ENCODE assay signal across 8 cellular contexts in the genomic region with DNA sequence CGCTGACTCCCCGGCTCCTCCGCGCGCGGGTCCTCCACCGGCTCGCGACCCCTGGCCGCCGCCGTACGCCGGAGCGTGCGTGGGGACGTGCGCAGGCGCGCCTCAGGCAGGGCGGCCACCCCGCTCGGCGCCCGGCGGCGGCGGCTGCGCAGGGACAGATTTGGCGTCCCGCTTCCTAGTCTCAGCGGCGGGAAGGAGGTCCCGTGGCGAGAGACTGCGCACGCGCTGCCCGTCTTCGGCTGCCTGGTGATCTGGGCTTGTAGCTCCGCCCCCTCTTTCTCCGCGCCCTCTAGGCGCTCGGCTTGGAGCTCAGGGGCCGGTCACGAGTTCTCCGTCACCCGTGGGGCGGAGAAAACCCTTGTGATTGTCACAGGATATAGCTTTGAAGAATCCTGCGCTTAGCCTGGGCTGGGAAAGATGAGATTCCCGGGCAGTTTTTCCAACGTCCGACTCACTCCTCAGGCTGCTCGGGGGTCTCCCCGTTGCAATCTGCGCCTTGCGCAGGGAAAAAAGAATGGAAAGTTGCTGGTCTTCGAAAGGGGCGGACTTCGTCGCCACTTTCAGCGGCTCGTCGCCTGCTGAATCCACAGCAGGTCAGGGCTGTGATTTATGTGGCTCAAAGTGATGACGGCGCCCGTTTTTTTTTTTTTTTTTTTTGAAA. TPM values are rescaled to one million over a fixed set of nuclear protein-coding genes. Genes with fewer than 3 reads are reported as not detected.
DNase-seq lines count a peak whose midpoint lies in the region; ATAC-seq lines count a peak whose summit lies in the region.

Gene PATL1, minus strand, starts transcription at position 88 of the 661 bp plus-strand sequence. CDS start 142 bp downstream, outside the sequence.

- H3K4me3 Mint-ChIP-seq in effector memory CD8-positive, alpha-beta T cell: peak within 1 kb of the TSS; percentile 89 to 93

- no peaks in the 10 kb centered on the region for H3K9me3 Mint-ChIP-seq in effector memory CD8-positive, alpha-beta T cell

- H3K27me3 Mint-ChIP-seq in effector memory CD8-positive, alpha-beta T cell: no peaks in the 10 kb centered on the region

- H3K4me1 Mint-ChIP-seq in effector memory CD8-positive, alpha-beta T cell (ENCODE audit: low read depth in 2 of 2): peaks cover 17 to 35% of the 10 kb centered on the region in 2 donors

- peak; percentile 98 for DNase-seq in COLO668 (lab: John Stamatoyannopoulos, UW; ENCODE audit: unreplicated experiment)
- peak; percentile 98 for DNase-seq in HT1080 (ENCODE audit: low read depth)
- DNase-seq in NOMO-1 treated with DMSO at 0.1 percent for 48 hours (lab: John Stamatoyannopoulos, UW; ENCODE audit: unreplicated experiment): peak; percentile 98
- peak; percentile 97 to 98 for DNase-seq in activated CD8-positive, alpha-beta memory T cell treated with anti-CD3 and anti-CD28 coated beads for 4 hours (ENCODE audit: low read depth in 2 of 2)
- peak; percentile 97 to 99 (median 98) for DNase-seq in effector memory CD8-positive, alpha-beta T cell
- DNase-seq in medulla oblongata (ENCODE audit: extremely low spot score): peak; percentile 99
- DNase-seq in stimulated activated CD8-positive, alpha-beta memory T cell treated with anti-CD3 and anti-CD28 coated beads, Interleukin-12 subunit alpha, Interleukin-12 subunit beta, amount 100 ng/mL, for 1 hour (ENCODE audit: low read depth): peak; percentile 99

- peaks cover 48% of the 10 kb centered on the region for H3K36me3 Mint-ChIP-seq in effector memory CD8-positive, alpha-beta T cell (ENCODE audit: insufficient read depth)

- peak; percentile 88 for ATAC-seq in GM21360 (IDR thresholded peaks at IDR 0.05; ENCODE audit: unreplicated experiment)
- peak; percentile 86 for ATAC-seq in effector memory CD8-positive, alpha-beta T cell (replicated peaks)

- peak within 1 kb of the TSS; percentile 97 to 100 for H3K27ac Mint-ChIP-seq in effector memory CD8-positive, alpha-beta T cell

RNA-seq across cellular contexts. Expression of gene PATL1, which starts in this region (rescaled TPM):
- total RNA-seq in HT1080 (2014; rRNA removed; shearing (Covaris generic)): 13.2 and 15.4 TPM in 2 replicates
- polyA plus RNA-seq in HT1080 (2015; cell fraction: cytosol; rRNA removed): 35.1 and 41.2 TPM in 2 replicates
- 31.9 and 37.9 TPM in 2 replicates for polyA plus RNA-seq in HT1080 (2015; cell fraction: nucleus; rRNA removed)

Comparison
In these comparisons a context has a peak if more than half of its experiments do, and no peak if none do; other contexts are left out.
1. Peak in every context shown above with its lines: DNase-seq and ATAC-seq.